In the genomic region with DNA sequence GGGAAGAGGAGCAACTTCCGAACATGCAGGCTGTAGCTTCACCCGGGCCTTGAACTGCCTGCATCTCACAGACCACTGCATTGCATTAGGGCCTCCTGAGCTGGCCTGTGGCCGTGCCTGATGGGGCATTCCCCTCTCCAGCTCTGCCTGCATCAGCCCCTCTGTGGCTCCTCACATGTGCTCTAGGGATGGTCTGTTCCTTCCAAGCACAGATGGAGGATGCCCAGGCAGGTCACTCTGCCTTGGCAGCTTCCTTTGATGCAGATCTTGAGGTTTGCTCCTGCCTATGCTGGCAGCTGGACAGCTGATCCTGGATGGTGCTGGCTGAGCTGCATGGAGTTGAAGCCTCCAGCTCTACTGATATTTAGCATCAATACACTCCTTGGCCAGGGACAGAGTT, we compare ENCODE assay signal across 22 cellular contexts. TPM values are rescaled to one million over a fixed set of nuclear protein-coding genes. Genes with fewer than 3 reads are reported as not detected.
DNase-seq lines count a peak whose midpoint lies in the region; ATAC-seq and TF ChIP-seq lines count a peak whose summit lies in the region.
"Had no signal": no experiment of that assay in that cellular context is flagged by ENCODE, and none has a peak within 500 bp of the region (broad histone marks: within the 10 kb centered on the region; RNA-seq: fewer than 3 reads in every experiment).

No MANE protein-coding gene starts in this region.

- peaks cover 6% of the 10 kb centered on the region for H3K4me1 Mint-ChIP-seq in type B pancreatic cell (ENCODE audit: unreplicated experiment)

- H3K27ac Mint-ChIP-seq in type B pancreatic cell = no peak overlapping the region

- ATAC-seq in left lobe of liver (no peak), GM18867 (IDR thresholded peaks at IDR 0.05; ENCODE audit: unreplicated experiment) (no peak)
- ATAC-seq: Panc1 had no signal

- H3K9me3 Mint-ChIP-seq in type B pancreatic cell = no peaks in the 10 kb centered on the region
- H3K9me3 Mint-ChIP-seq: CD8-positive, alpha-beta memory T cell; IgD-negative memory B cell had no signal

- DNase-seq in NCI-H345 treated with DMSO at 0.1 percent for 48 hours (lab: John Stamatoyannopoulos, UW; ENCODE audit: unreplicated experiment) = peak; percentile 32
- DNase-seq in NCI-H345 (lab: John Stamatoyannopoulos, UW) = no peak
- peak; percentile 17 for DNase-seq in NCI-H446 treated with DMSO at 0.1 percent for 48 hours (lab: John Stamatoyannopoulos, UW)
- peak; percentile 35 for DNase-seq in left lobe of liver (ENCODE audit: low spot score)
- DNase-seq in type B pancreatic cell (ENCODE audit: extremely low spot score, unreplicated experiment) = peak; percentile 40
- no peak for DNase-seq in AG20443 (ENCODE audit: low spot score)
- DNase-seq: 8988T; AML-193; CD8-positive, alpha-beta memory T cell; GOT3; NCI-H1048; NCI-H1436; NCI-H187 treated with DMSO at 0.1 percent for 48 hours; NCI-H2107; NCI-H510A treated with DMSO at 0.1 percent for 48 hours; NCI-H774; NK-92 treated with Interleukin-12 subunit alpha and Interleukin-12 subunit beta, amount 100 ng/mL, for 24 hours; SIG-M5; SK-N-SH had no signal

- no peak overlapping the region for H3K4me3 Mint-ChIP-seq in type B pancreatic cell
- H3K4me3 Mint-ChIP-seq: CD8-positive, alpha-beta memory T cell; IgD-negative memory B cell had no signal

- peaks cover 6% of the 10 kb centered on the region for H3K36me3 Mint-ChIP-seq in type B pancreatic cell

- TF ChIP-seq CTCF in type B pancreatic cell (conservative IDR thresholded peaks at IDR 0.05) = no peak

- H3K27me3 Mint-ChIP-seq in type B pancreatic cell = no peaks in the 10 kb centered on the region
- H3K27me3 Mint-ChIP-seq: CD8-positive, alpha-beta memory T cell; IgD-negative memory B cell had no signal

RNA-seq across cellular contexts. Expression of a gene that starts 28.5 kb away (rescaled TPM):
- total RNA-seq in left lobe of liver (1.4 TPM), type B pancreatic cell (ENCODE audit: low replicate concordance) (7.0 and 9.0 TPM in 2 replicates)

RNA-seq across cellular contexts. Expression of a gene that starts 57.4 kb away (rescaled TPM):
- total RNA-seq in left lobe of liver (16.9 TPM), type B pancreatic cell (ENCODE audit: low replicate concordance) (43.2 and 86.4 TPM in 2 replicates)

Comparison
In these comparisons a context has a peak if more than half of its experiments do, and no peak if none do; other contexts are left out.
1. DNase-seq: peak in NCI-H345 treated with DMSO at 0.1 percent for 48 hours (single experiment), NCI-H446 treated with DMSO at 0.1 percent for 48 hours (single experiment), left lobe of liver (single experiment) and type B pancreatic cell (single experiment); none in NCI-H345 (single experiment) and AG20443 (single experiment).